In genomic region chrX:134946364-134946763, GRCh38 we compare ENCODE assay signal across 1 cellular context. TPM values are rescaled to one million over a fixed set of nuclear protein-coding genes. Genes with fewer than 3 reads are reported as not detected.
"Had no signal": no experiment of that assay in that cellular context is flagged by ENCODE, and none has a peak within 500 bp of the region (broad histone marks: within the 10 kb centered on the region; RNA-seq: fewer than 3 reads in every experiment).

No MANE protein-coding gene starts in this region.

RNA-seq across cellular contexts. Expression of gene SMIM10, which starts 44.4 kb away (rescaled TPM):
- polyA plus RNA-seq: IgD-negative memory B cell had no signal
